ENCODE assay signal across 13 cellular contexts in the genomic region with DNA sequence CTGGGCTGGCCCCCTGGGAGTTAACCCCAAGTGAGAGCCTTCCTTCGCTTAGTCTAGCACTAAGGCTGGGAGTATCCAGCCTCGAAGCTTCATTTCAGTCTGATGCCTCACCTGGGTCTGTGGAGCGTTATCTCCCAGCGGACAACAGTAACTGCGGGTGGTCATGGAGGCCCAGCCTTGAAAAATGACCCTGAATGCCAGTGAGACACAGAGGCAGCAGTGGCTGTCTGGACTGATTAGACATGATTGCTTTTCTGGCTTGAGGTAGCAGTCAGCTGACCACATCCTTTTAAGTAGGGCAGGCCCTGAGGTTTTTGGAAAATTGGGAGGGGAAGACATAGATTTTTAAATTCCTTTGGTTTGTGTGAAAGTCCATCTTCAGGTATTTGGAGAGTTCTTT.
"Had no signal": no experiment of that assay in that cellular context is flagged by ENCODE, and none has a peak within 500 bp of the region (broad histone marks: within the 10 kb centered on the region; RNA-seq: fewer than 3 reads in every experiment).

No MANE protein-coding gene starts in this region.

- H3K4me3 ChIP-seq: adrenal gland, esophagus muscularis mucosa, lung, upper lobe of right lung had no signal

- H3K27ac ChIP-seq: adrenal gland, esophagus muscularis mucosa, foreskin keratinocyte, upper lobe of right lung had no signal

- H3K9me3 ChIP-seq: adrenal gland, esophagus muscularis mucosa, upper lobe of right lung had no signal

- H3K36me3 ChIP-seq: adrenal gland, esophagus muscularis mucosa, upper lobe of right lung had no signal

- H3K4me1 ChIP-seq: adrenal gland, esophagus muscularis mucosa, foreskin keratinocyte, upper lobe of right lung had no signal

- FAIRE-seq: small intestine had no signal

- DNase-seq: activated CD4-positive, alpha-beta T cell treated with anti-CD3 and anti-CD28 coated beads, Interleukin-2, amount 50 U/mL, for 1 hour; activated naive CD4-positive, alpha-beta T cell treated with anti-CD3 and anti-CD28 coated beads, Interleukin-2, amount 10 ng/mL, durations not matched to agents 7 days and 5 days; foreskin keratinocyte; immature natural killer cell; left colon; naive thymus-derived CD4-positive, alpha-beta T cell; right cardiac atrium; small intestine; stimulated activated naive B cell treated with anti-CD40 and anti-IgM and Interleukin-4, amounts not matched to agents 10 μg/mL and 1 μg/mL and 100 μg/mL, for 72 hours; upper lobe of right lung had no signal

- H3K27me3 ChIP-seq: adrenal gland, esophagus muscularis mucosa, foreskin keratinocyte, upper lobe of right lung had no signal

- ATAC-seq: foreskin keratinocyte; left colon; naive thymus-derived CD4-positive, alpha-beta T cell; right cardiac atrium; stimulated activated naive B cell treated with anti-CD40 and anti-IgM and Interleukin-4, amounts not matched to agents 10 μg/mL and 1 μg/mL and 100 μg/mL, for 72 hours; upper lobe of right lung had no signal
